Comparison of ENCODE assay signal across 2 cellular contexts in genomic region chr5:751992-752391, GRCh38. TPM values are rescaled to one million over a fixed set of nuclear protein-coding genes. Genes with fewer than 3 reads are reported as not detected.
"Had no signal": no experiment of that assay in that cellular context is flagged by ENCODE, and none has a peak within 500 bp of the region (broad histone marks: within the 10 kb centered on the region; RNA-seq: fewer than 3 reads in every experiment).

No MANE protein-coding gene starts in this region.

RNA-seq across cellular contexts. Expression of gene ZDHHC11B, which starts 32.5 kb away (rescaled TPM):
- total RNA-seq: activated CD4-positive, alpha-beta memory T cell treated with anti-CD3 and anti-CD28 coated beads, Interleukin-2, amount 10 ng/mL, durations not matched to agents 7 days and 5 days; activated T-helper 1 cell treated with anti-CD3 and anti-CD28 coated beads, Interleukin-12 subunit alpha, Interleukin-12 subunit beta, Interleukin-2, Interleukin-4 antibody, amounts not matched to agents 30 ng/mL and 10 ng/mL and 1 ng/mL, durations not matched to agents 14 hours and 24 hours and 36 hours had no signal

RNA-seq across cellular contexts. Expression of gene TPPP, which starts 58.8 kb away (rescaled TPM):
- total RNA-seq: activated T-helper 1 cell treated with anti-CD3 and anti-CD28 coated beads, Interleukin-12 subunit alpha, Interleukin-12 subunit beta, Interleukin-2, Interleukin-4 antibody, amounts not matched to agents 30 ng/mL and 10 ng/mL and 1 ng/mL, durations not matched to agents 14 hours and 24 hours and 36 hours had no signal
